16 cellular contexts compared by ENCODE assay signal in genomic region chrX:20393944-20394343, GRCh38.
"Had no signal": no experiment of that assay in that cellular context is flagged by ENCODE, and none has a peak within 500 bp of the region (broad histone marks: within the 10 kb centered on the region; RNA-seq: fewer than 3 reads in every experiment).

No MANE protein-coding gene starts in this region.

- H3K4me1 Mint-ChIP-seq: activated CD4-positive, alpha-beta T cell treated with anti-CD3 and anti-CD28 coated beads, Interleukin-2, amount 10 ng/mL, durations not matched to agents 7 days and 5 days; brain; neural crest cell had no signal

- H3K27ac ChIP-seq: dorsolateral prefrontal cortex, heart left ventricle, ovary, thyroid gland, uterus, VCaP had no signal

- H3K36me3 ChIP-seq: heart left ventricle, left lung, ovary, thyroid gland, uterus had no signal

- H3K4me3 ChIP-seq: dorsolateral prefrontal cortex, heart left ventricle, left lung, ovary, smooth muscle cell, thyroid gland, uterus had no signal

- H3K27me3 Mint-ChIP-seq: brain had no signal

- H3K9me3 Mint-ChIP-seq: activated CD4-positive, alpha-beta T cell treated with anti-CD3 and anti-CD28 coated beads, Interleukin-2, amount 10 ng/mL, durations not matched to agents 7 days and 5 days; T-cell had no signal

- ATAC-seq: heart left ventricle, T-cell had no signal

- H3K4me3 Mint-ChIP-seq: activated CD4-positive, alpha-beta T cell treated with anti-CD3 and anti-CD28 coated beads, Interleukin-2, amount 10 ng/mL, durations not matched to agents 7 days and 5 days; brain; neural crest cell; T-cell had no signal

- H3K36me3 Mint-ChIP-seq: brain, T-cell had no signal

- DNase-seq: activated CD4-positive, alpha-beta T cell treated with anti-CD3 and anti-CD28 coated beads, Interleukin-2, amount 10 ng/mL, durations not matched to agents 7 days and 5 days; activated naive CD4-positive, alpha-beta T cell treated with anti-CD3 and anti-CD28 coated beads, Interleukin-2, amount 50 U/mL, for 16 hours; amniotic stem cell; dorsolateral prefrontal cortex; heart left ventricle; left lung; ovary; retina; T-cell; T1000; thyroid gland; uterus had no signal

- H3K27ac Mint-ChIP-seq: activated CD4-positive, alpha-beta T cell treated with anti-CD3 and anti-CD28 coated beads, Interleukin-2, amount 10 ng/mL, durations not matched to agents 7 days and 5 days; brain; T-cell had no signal

- H3K27me3 ChIP-seq: heart left ventricle, left lung, ovary, thyroid gland, uterus had no signal

- H3K9me3 ChIP-seq: heart left ventricle, left lung, ovary, thyroid gland, uterus had no signal

- H3K4me1 ChIP-seq: heart left ventricle, left lung, thyroid gland, uterus had no signal
